Comparison of ENCODE assay signal across 11 cellular contexts in genomic region chr2:127225186-127225960, GRCh38. TPM values are rescaled to one million over a fixed set of nuclear protein-coding genes. Genes with fewer than 3 reads are reported as not detected.
A peak's percentile ranks its signal among the peaks of the same experiment; 100 is the strongest.
DNase-seq lines count a peak whose midpoint lies in the region; FAIRE-seq and TF ChIP-seq lines count a peak whose summit lies in the region.
"Had no signal": no experiment of that assay in that cellular context is flagged by ENCODE, and none has a peak within 500 bp of the region (broad histone marks: within the 10 kb centered on the region; RNA-seq: fewer than 3 reads in every experiment).

No MANE protein-coding gene starts in this region.

- no peak overlapping the region for H4K91ac ChIP-seq in mesenchymal stem cell (ENCODE audit: low read length)

- no peaks in the 10 kb centered on the region for H3K79me1 ChIP-seq in mesenchymal stem cell (replicated peaks; ENCODE audit: low read length, poor library complexity, severe bottlenecking)

- no peak overlapping the region for H3K27ac ChIP-seq in brain microvascular endothelial cell
- H3K27ac ChIP-seq in mesenchymal stem cell (ENCODE audit: low read length, poor library complexity, severe bottlenecking), result peak overlapping the region; percentile 86
- H3K27ac ChIP-seq: neural progenitor cell had no signal

- no peak for FAIRE-seq in GM12892 (lab: Jason Lieb, UNC)

- H4K8ac ChIP-seq in mesenchymal stem cell (ENCODE audit: low read length), result no peak overlapping the region

- no TSS peak for BruUV-seq in MCF 10A (replicated peaks; lab: Mats Ljungman, UMichigan)

- H2BK12ac ChIP-seq in mesenchymal stem cell (ENCODE audit: low read length in 2 of 2), result peak overlapping the region; percentile 38 to 47

- H3K4me2 ChIP-seq in mesenchymal stem cell (ENCODE audit: low read length, poor library complexity, severe bottlenecking), result peak overlapping the region; percentile 63
- H3K4me2 ChIP-seq: neural progenitor cell had no signal

- POLR2A ChIA-PET in MCF 10A (lab: Yijun Ruan, JAX), result no interaction called here

- no peaks in the 10 kb centered on the region for H3K36me3 ChIP-seq in brain microvascular endothelial cell (replicated peaks)
- no peaks in the 10 kb centered on the region for H3K36me3 ChIP-seq in mesenchymal stem cell (ENCODE audit: control insufficient read depth in 1 of 2, insufficient read depth in 2 of 2, low read depth in 1 of 2, low read length in 2 of 2)
- H3K36me3 ChIP-seq: neural progenitor cell had no signal

- CTCF ChIA-PET in MCF 10A (lab: Yijun Ruan, JAX), result no interaction called here

- no peaks in the 10 kb centered on the region for H3K9me3 Mint-ChIP-seq in MCF 10A (ENCODE audit: unreplicated experiment)
- H3K9me3 Mint-ChIP-seq: neural progenitor cell had no signal

- H3K36me3 Mint-ChIP-seq in MCF 10A (ENCODE audit: insufficient read depth, unreplicated experiment), result no peaks in the 10 kb centered on the region
- H3K36me3 Mint-ChIP-seq: neural progenitor cell had no signal

- no peak overlapping the region for H3K14ac ChIP-seq in mesenchymal stem cell (ENCODE audit: low read length in 2 of 2)

- peak overlapping the region; percentile 27 for H2BK120ac ChIP-seq in mesenchymal stem cell (ENCODE audit: low read depth, low read length)

- DNase-seq in A172 (ENCODE audit: low spot score), result peak; percentile 60
- DNase-seq in HT1080 (ENCODE audit: low read depth), result peak; percentile 87
- peak; percentile 73 for DNase-seq in brain microvascular endothelial cell
- DNase-seq in mesenchymal stem cell, result peak; percentile 91
- no peak for DNase-seq in hypothalamus (lab: John Stamatoyannopoulos, UW)
- no peak for DNase-seq in MCF 10A (ENCODE audit: unreplicated experiment)
- no peak for DNase-seq in GM12892 (ENCODE audit: insufficient read length)
- DNase-seq in cerebellar nuclear complex (lab: John Stamatoyannopoulos, UW), result no peak
- DNase-seq: central memory CD4-positive, alpha-beta T cell; NCI-H187 had no signal

- no peak for TF ChIP-seq POLR2A in GM12892 (IDR thresholded peaks at IDR 0.05; ENCODE audit: low read depth, low read length)

- no peak overlapping the region for H3K27ac Mint-ChIP-seq in MCF 10A (ENCODE audit: low read depth, unreplicated experiment)
- H3K27ac Mint-ChIP-seq: neural progenitor cell had no signal

- H3K4ac ChIP-seq in mesenchymal stem cell (ENCODE audit: low read depth in 1 of 2, low read length in 2 of 2), result no peak overlapping the region

- intact Hi-C loops in MCF 10A (cut with micrococcal nuclease), result no loop called here

- in situ Hi-C loops in brain microvascular endothelial cell (cut with HindIII; ENCODE audit: low pct_ligation_motif_present, low sequenced_read_pairs), result no loop called here

- no peaks in the 10 kb centered on the region for H3K27me3 Mint-ChIP-seq in MCF 10A (ENCODE audit: insufficient read depth, unreplicated experiment)

- no peak overlapping the region for H3K4me3 Mint-ChIP-seq in MCF 10A (ENCODE audit: unreplicated experiment)
- H3K4me3 Mint-ChIP-seq: neural progenitor cell had no signal

- H2BK15ac ChIP-seq in mesenchymal stem cell (ENCODE audit: low read depth, poor library complexity, severe bottlenecking), result no peak overlapping the region

- peaks cover 12% of the 10 kb centered on the region for H3K4me1 ChIP-seq in mesenchymal stem cell (ENCODE audit: control insufficient read depth, insufficient read depth, low read depth, low read length)

- H3K9me3 ChIP-seq in mesenchymal stem cell (ENCODE audit: control insufficient read depth, low read length), result no peaks in the 10 kb centered on the region

- no peak overlapping the region for H2AFZ ChIP-seq in mesenchymal stem cell (ENCODE audit: low read depth, low read length)
- H2AFZ ChIP-seq: neural progenitor cell had no signal

- 56% methylated on average over 11 of the region's 12 CpGs for WGBS in mesenchymal stem cell

- peak overlapping the region; percentile 20 for H2BK5ac ChIP-seq in mesenchymal stem cell (ENCODE audit: low read depth, low read length, poor library complexity, severe bottlenecking)

- no peak overlapping the region for H2AK5ac ChIP-seq in mesenchymal stem cell (ENCODE audit: low read length, severe bottlenecking)

- peak overlapping the region; percentile 66 for H3K9ac ChIP-seq in mesenchymal stem cell (ENCODE audit: low read length)
- H3K9ac ChIP-seq: neural progenitor cell had no signal

- H3K4me3 ChIP-seq in brain microvascular endothelial cell (ENCODE audit: low read depth, low read length) (no peak overlapping the region), mesenchymal stem cell (ENCODE audit: insufficient read depth in 1 of 2, low read depth in 1 of 2, low read length in 2 of 2) (no peak overlapping the region)
- H3K4me3 ChIP-seq: neural progenitor cell had no signal

- no peak overlapping the region for H3K23ac ChIP-seq in mesenchymal stem cell (ENCODE audit: low read length in 2 of 2)

- H3K27me3 ChIP-seq in brain microvascular endothelial cell (replicated peaks) (no peaks in the 10 kb centered on the region), mesenchymal stem cell (ENCODE audit: control insufficient read depth in 1 of 2, insufficient read depth in 1 of 2, low read length in 2 of 2) (peaks cover 0 to 4% of the 10 kb centered on the region in 2 experiments)
- H3K27me3 ChIP-seq: neural progenitor cell had no signal

- H3K18ac ChIP-seq in mesenchymal stem cell (ENCODE audit: low read depth in 1 of 2, low read length in 2 of 2), result peak overlapping the region; percentile 50 to 74

- no peak for TF ChIP-seq CTCF in brain microvascular endothelial cell (IDR thresholded peaks at IDR 0.05; ENCODE audit: low read depth, low read length, missing control alignments)
- no peak for TF ChIP-seq CTCF in MCF 10A (IDR thresholded peaks at IDR 0.05; ENCODE audit: unreplicated experiment)

- H3K4me1 Mint-ChIP-seq in MCF 10A (ENCODE audit: insufficient read depth, unreplicated experiment), result peaks cover 6% of the 10 kb centered on the region

RNA-seq across cellular contexts. Expression of gene CYP27C1, which starts 5.3 kb away (rescaled TPM):
- total RNA-seq in A172 (2014; rRNA removed; shearing (Covaris generic)), result 1.1 and 3.0 TPM in 2 replicates
- total RNA-seq in HT1080 (2014; rRNA removed; shearing (Covaris generic)), result 1.4 and 1.5 TPM in 2 replicates
- 1.2 and 2.1 TPM in 2 replicates for polyA plus RNA-seq in HT1080 (2015; cell fraction: cytosol; rRNA removed)
- polyA plus RNA-seq in HT1080 (2015; cell fraction: nucleus; rRNA removed), result 2.3 and 3.0 TPM in 2 replicates
- polyA plus RNA-seq in mesenchymal stem cell (2013, experiment 1 of 2), result 0.35 TPM
- 0.27 TPM for polyA plus RNA-seq in mesenchymal stem cell (2013, experiment 2 of 2)
- total RNA-seq in MCF 10A (2022), result 0.25 TPM in 1 of 2 replicates, not detected in the other
- not detected for polyA plus RNA-seq in GM12892 (2012; ENCODE audit: missing spikeins)

Comparison
In these comparisons a context has a peak if more than half of its experiments do, and no peak if none do; other contexts are left out.
1. DNase-seq: peak in A172 (single experiment), HT1080 (single experiment), brain microvascular endothelial cell (single experiment) and mesenchymal stem cell (single experiment); none in hypothalamus (0 of 51), MCF 10A (single experiment), GM12892 (single experiment) and cerebellar nuclear complex (0 of 2).